In genomic region chr1:198176179-198176578, GRCh38 we compare ENCODE assay signal across 13 cellular contexts. TPM values are rescaled to one million over a fixed set of nuclear protein-coding genes. Genes with fewer than 3 reads are reported as not detected.
DNase-seq lines count a peak whose midpoint lies in the region; ATAC-seq and TF ChIP-seq lines count a peak whose summit lies in the region.
"Had no signal": no experiment of that assay in that cellular context is flagged by ENCODE, and none has a peak within 500 bp of the region (broad histone marks: within the 10 kb centered on the region; RNA-seq: fewer than 3 reads in every experiment).

No MANE protein-coding gene starts in this region.

- H3K4me3 Mint-ChIP-seq in T-helper 1 cell treated with Interleukin-12 subunit alpha and Interleukin-12 subunit beta and Interleukin-4 antibody, amounts not matched to agents 30 μg/mL and 1 μg/mL, for 36 hours: peak overlapping the region; percentile 51
- H3K4me3 Mint-ChIP-seq in activated CD8-positive, alpha-beta T cell treated with anti-CD3 and anti-CD28 coated beads, Interleukin-2, amount 10 ng/mL, durations not matched to agents 7 days and 5 days: peak overlapping the region; percentile 33
- H3K4me3 Mint-ChIP-seq in osteocyte (ENCODE audit: unreplicated experiment): no peak overlapping the region

- no peaks in the 10 kb centered on the region for H3K79me1 ChIP-seq in neuronal stem cell (ENCODE audit: low read depth, low read length)

- H3K27ac Mint-ChIP-seq in T-helper 1 cell treated with Interleukin-12 subunit alpha and Interleukin-12 subunit beta and Interleukin-4 antibody, amounts not matched to agents 30 μg/mL and 1 μg/mL, for 36 hours: peak overlapping the region; percentile 60
- H3K27ac Mint-ChIP-seq in activated CD8-positive, alpha-beta T cell treated with anti-CD3 and anti-CD28 coated beads, Interleukin-2, amount 10 ng/mL, durations not matched to agents 7 days and 5 days: peak overlapping the region; percentile 64
- peak overlapping the region; percentile 40 for H3K27ac Mint-ChIP-seq in osteocyte (ENCODE audit: unreplicated experiment)

- POLR2A ChIA-PET in activated CD8-positive, alpha-beta T cell treated with anti-CD3 and anti-CD28 coated beads, Interleukin-2, amount 10 ng/mL, durations not matched to agents 7 days and 5 days (lab: Charles Lee): interaction anchor here (0.9 to 2.0 kb wide), 2 partner anchors 18 kb away, joined by 3 to 12 read pairs; partner anchors contain the start of gene NEK7

- no CpG with 5 or more reads among the region's 1 CpG for WGBS in neuronal stem cell (ENCODE audit: extremely low coverage in 2 of 2, insufficient read length in 2 of 2, insufficient replicate concordance in 1 of 2), 2 donors

- no peak overlapping the region for H2BK15ac ChIP-seq in neuronal stem cell (ENCODE audit: low read length)

- H2BK120ac ChIP-seq in neuronal stem cell (ENCODE audit: low read depth, low read length): no peak overlapping the region

- DNase-seq in T-helper 1 cell (no peak), osteocyte (ENCODE audit: extremely low spot score, unreplicated experiment) (no peak), NCI-H1694 treated with DMSO at 0.1 percent for 48 hours (lab: John Stamatoyannopoulos, UW) (no peak), neuronal stem cell (ENCODE audit: low spot score) (no peak), SIG-M5 (lab: John Stamatoyannopoulos, UW) (no peak)
- no peak for DNase-seq in activated CD8-positive, alpha-beta T cell treated with anti-CD3 and anti-CD28 coated beads, Interleukin-2, amount 10 ng/mL, durations not matched to agents 7 days and 5 days
- DNase-seq: dermis blood vessel endothelial cell, EL, heart right ventricle, midbrain, NCI-H510A treated with DMSO at 0.1 percent for 48 hours had no signal

- H3K4me1 ChIP-seq in neuronal stem cell (ENCODE audit: control insufficient read depth in 2 of 2, insufficient read depth in 1 of 2, low read depth in 1 of 2, low read length in 2 of 2): peaks cover 3 to 6% of the 10 kb centered on the region in 2 donors

- no peak overlapping the region for H3K4me2 ChIP-seq in neuronal stem cell (ENCODE audit: insufficient read depth, low read length, poor library complexity, severe bottlenecking)

- peak; percentile 11 for ATAC-seq in HG02884 (IDR thresholded peaks at IDR 0.05; ENCODE audit: unreplicated experiment)
- no peak for ATAC-seq in activated CD8-positive, alpha-beta T cell treated with anti-CD3 and anti-CD28 coated beads, Interleukin-2, amount 10 ng/mL, durations not matched to agents 7 days and 5 days

- H3K18ac ChIP-seq in neuronal stem cell (ENCODE audit: low read length): no peak overlapping the region

- no peaks in the 10 kb centered on the region for H3K36me3 ChIP-seq in neuronal stem cell (replicated peaks in 1 of 2; ENCODE audit: control insufficient read depth in 2 of 2, insufficient read depth in 2 of 2, low read length in 2 of 2)
- H3K36me3 ChIP-seq: heart right ventricle had no signal

- CTCF ChIA-PET in activated CD8-positive, alpha-beta T cell treated with anti-CD3 and anti-CD28 coated beads, Interleukin-2, amount 10 ng/mL, durations not matched to agents 7 days and 5 days (lab: Charles Lee): interaction anchor here (0.9 to 2.7 kb wide), 3 partner anchors 11 to 28 kb away, joined by 3 to 12 read pairs (median 3); no protein-coding TSS in a partner anchor

- no peaks in the 10 kb centered on the region for H3K9me3 Mint-ChIP-seq in T-helper 1 cell treated with Interleukin-12 subunit alpha and Interleukin-12 subunit beta and Interleukin-4 antibody, amounts not matched to agents 30 μg/mL and 1 μg/mL, for 36 hours
- no peaks in the 10 kb centered on the region for H3K9me3 Mint-ChIP-seq in activated CD8-positive, alpha-beta T cell treated with anti-CD3 and anti-CD28 coated beads, Interleukin-2, amount 10 ng/mL, durations not matched to agents 7 days and 5 days (ENCODE audit: insufficient read depth)
- no peaks in the 10 kb centered on the region for H3K9me3 Mint-ChIP-seq in osteocyte (ENCODE audit: unreplicated experiment)

- H2BK5ac ChIP-seq in neuronal stem cell (ENCODE audit: low read length): no peak overlapping the region

- no peak for TF ChIP-seq CTCF in osteocyte (IDR thresholded peaks at IDR 0.05)

- H3K27me3 ChIP-seq in neuronal stem cell (ENCODE audit: control insufficient read depth in 3 of 3, insufficient read depth in 3 of 3, low read depth in 1 of 3, low read length in 3 of 3): no peaks in the 10 kb centered on the region
- H3K27me3 ChIP-seq: heart right ventricle had no signal

- no peak overlapping the region for H3K9ac ChIP-seq in neuronal stem cell (ENCODE audit: low read depth, low read length, poor library complexity)

- H3K36me3 Mint-ChIP-seq in T-helper 1 cell treated with Interleukin-12 subunit alpha and Interleukin-12 subunit beta and Interleukin-4 antibody, amounts not matched to agents 30 μg/mL and 1 μg/mL, for 36 hours (ENCODE audit: low read depth): peaks cover 4% of the 10 kb centered on the region
- H3K36me3 Mint-ChIP-seq in activated CD8-positive, alpha-beta T cell treated with anti-CD3 and anti-CD28 coated beads, Interleukin-2, amount 10 ng/mL, durations not matched to agents 7 days and 5 days (ENCODE audit: low read depth): peaks cover 5% of the 10 kb centered on the region
- H3K36me3 Mint-ChIP-seq in osteocyte (ENCODE audit: unreplicated experiment): no peaks in the 10 kb centered on the region

- H3K4me1 Mint-ChIP-seq in T-helper 1 cell treated with Interleukin-12 subunit alpha and Interleukin-12 subunit beta and Interleukin-4 antibody, amounts not matched to agents 30 μg/mL and 1 μg/mL, for 36 hours (ENCODE audit: low read depth): peaks cover 69% of the 10 kb centered on the region
- peaks cover 88% of the 10 kb centered on the region for H3K4me1 Mint-ChIP-seq in activated CD8-positive, alpha-beta T cell treated with anti-CD3 and anti-CD28 coated beads, Interleukin-2, amount 10 ng/mL, durations not matched to agents 7 days and 5 days (ENCODE audit: low read depth)
- H3K4me1 Mint-ChIP-seq in osteocyte (ENCODE audit: unreplicated experiment): peaks cover 68% of the 10 kb centered on the region

- no peak overlapping the region for H2BK12ac ChIP-seq in neuronal stem cell (ENCODE audit: low read length)

- H3K9me3 ChIP-seq in neuronal stem cell (replicated peaks in 1 of 2; ENCODE audit: control insufficient read depth in 2 of 2, insufficient read depth in 1 of 2, low read depth in 1 of 2, low read length in 2 of 2): no peaks in the 10 kb centered on the region
- H3K9me3 ChIP-seq: heart right ventricle had no signal

- no peaks in the 10 kb centered on the region for H3K27me3 Mint-ChIP-seq in T-helper 1 cell treated with Interleukin-12 subunit alpha and Interleukin-12 subunit beta and Interleukin-4 antibody, amounts not matched to agents 30 μg/mL and 1 μg/mL, for 36 hours (ENCODE audit: low read depth)
- no peaks in the 10 kb centered on the region for H3K27me3 Mint-ChIP-seq in activated CD8-positive, alpha-beta T cell treated with anti-CD3 and anti-CD28 coated beads, Interleukin-2, amount 10 ng/mL, durations not matched to agents 7 days and 5 days (ENCODE audit: low read depth)
- no peaks in the 10 kb centered on the region for H3K27me3 Mint-ChIP-seq in osteocyte (ENCODE audit: unreplicated experiment)

- no peak overlapping the region for H2AFZ ChIP-seq in neuronal stem cell (ENCODE audit: low read length)

- no peak overlapping the region for H2AK5ac ChIP-seq in neuronal stem cell (ENCODE audit: low read depth, low read length)

- H3K14ac ChIP-seq in neuronal stem cell (ENCODE audit: low read length): no peak overlapping the region

- no peak overlapping the region for H3K4ac ChIP-seq in neuronal stem cell (ENCODE audit: low read length)

- H3K27ac ChIP-seq in neuronal stem cell (replicated peaks; ENCODE audit: low read length): no peak overlapping the region
- H3K27ac ChIP-seq: heart right ventricle had no signal

- H4K8ac ChIP-seq in neuronal stem cell (ENCODE audit: low read depth, low read length): no peak overlapping the region

- H4K91ac ChIP-seq in neuronal stem cell (ENCODE audit: low read depth, low read length, poor library complexity): no peak overlapping the region

- no peak overlapping the region for H3K4me3 ChIP-seq in neuronal stem cell (ENCODE audit: low read length in 2 of 2)
- H3K4me3 ChIP-seq: heart right ventricle had no signal

- no peak overlapping the region for H3K23ac ChIP-seq in neuronal stem cell (ENCODE audit: low read depth, low read length, poor library complexity)

RNA-seq across cellular contexts. Expression of gene NEK7, which starts 19.4 kb away (rescaled TPM):
- total RNA-seq in activated CD8-positive, alpha-beta T cell treated with anti-CD3 and anti-CD28 coated beads, Interleukin-2, amount 10 ng/mL, durations not matched to agents 7 days and 5 days: 10 to 100 TPM; 61.5 to 63.2 TPM
- total RNA-seq in osteocyte: 55.7 and 61.6 TPM in 2 replicates
- polyA plus RNA-seq in neuronal stem cell (2013, experiment 1 of 2): 8.8 TPM
- 9.7 TPM for polyA plus RNA-seq in neuronal stem cell (2013, experiment 2 of 2)
